In the genomic region with DNA sequence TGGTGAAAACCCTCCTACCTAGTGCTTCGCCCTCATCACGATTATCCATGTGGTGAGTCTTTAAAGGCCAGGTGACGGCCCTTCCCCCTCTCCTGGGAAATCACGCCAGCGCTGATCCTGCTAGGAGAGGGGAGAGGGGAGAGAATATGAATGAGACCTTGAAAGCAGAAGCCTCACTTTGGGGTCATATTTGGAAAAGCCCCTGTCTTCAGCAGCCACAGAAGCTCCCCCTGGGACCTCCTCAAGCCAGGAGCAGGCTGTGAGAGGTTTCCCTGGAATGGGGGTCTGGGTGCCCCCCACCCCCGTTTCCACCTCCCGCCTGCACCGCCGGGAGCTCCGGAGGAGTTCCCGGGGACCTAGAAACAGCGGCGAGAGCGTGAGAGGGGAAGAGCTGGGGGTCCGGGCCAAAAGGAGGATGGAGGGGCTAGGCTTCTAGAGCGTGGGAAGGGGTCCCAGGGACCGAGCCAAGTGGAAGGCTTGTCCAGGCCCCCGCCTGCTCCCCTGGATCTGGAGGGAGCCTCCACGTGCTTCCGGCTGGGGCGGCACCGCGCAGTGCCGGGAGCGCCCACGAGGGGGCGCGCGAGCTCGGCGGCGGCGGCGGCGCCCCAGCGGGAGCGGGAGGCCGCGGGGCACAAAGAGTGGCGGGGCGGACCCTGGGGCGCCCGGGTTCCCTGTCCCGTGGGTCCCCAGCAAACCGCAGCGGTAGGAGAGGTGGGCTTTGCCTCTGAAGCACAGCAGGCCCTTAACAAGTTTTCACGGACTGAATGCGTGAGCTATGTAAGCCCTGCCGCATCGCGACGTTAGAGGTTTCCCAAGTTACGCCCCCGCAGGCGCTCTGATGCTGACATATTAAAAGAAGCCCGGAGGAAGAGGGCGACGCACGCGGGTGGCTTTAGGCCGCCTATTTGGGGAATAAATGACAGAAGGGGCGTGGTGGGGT, we compare ENCODE assay signal across 1 cellular context.
A peak's percentile ranks its signal among the peaks of the same experiment; 100 is the strongest.
TF ChIP-seq lines count a peak whose summit lies in the region.

No MANE protein-coding gene starts in this region.

TF ChIP-seq in K562, 482 proteins besides CTCF, POLR2A, EP300 and RAD21 (continued from another document and continues in another):
- TF ChIP-seq ZNF512 (tag; IDR thresholded peaks at IDR 0.05) (no peak), ZNF561 (CRISPR knock-in tag; conservative IDR thresholded peaks at IDR 0.05) (no peak), MAFK (IDR thresholded peaks at IDR 0.05; ENCODE audit: low read length) (no peak), RBM39 (optimal IDR thresholded peaks at IDR 0.05; ENCODE audit: low read depth, low read length) (peak; percentile 61), POLR2B (IDR thresholded peaks at IDR 0.05; ENCODE audit: low read depth, partially characterized antibody) (no peak), XRCC3 (IDR thresholded peaks at IDR 0.05) (no peak), RBM14 (IDR thresholded peaks at IDR 0.05; ENCODE audit: borderline replicate concordance, insufficient read depth, low read depth, low read length) (no peak), ZNF280B (CRISPR knock-in tag; IDR thresholded peaks at IDR 0.05) (no peak), POLR2G (IDR thresholded peaks at IDR 0.05; ENCODE audit: low read depth, low read length) (peak; percentile 74), FIP1L1 (IDR thresholded peaks at IDR 0.05; ENCODE audit: low read depth, low read length, poor library complexity, severe bottlenecking) (no peak), GATAD2B (IDR thresholded peaks at IDR 0.05; ENCODE audit: borderline replicate concordance) (peak; percentile 98), ZFP30 (CRISPR knock-in tag; IDR thresholded peaks at IDR 0.05; ENCODE audit: borderline replicate concordance) (no peak), GATAD2A (IDR thresholded peaks at IDR 0.05) (no peak), ZNF696 (CRISPR knock-in tag; conservative IDR thresholded peaks at IDR 0.05) (no peak), ZNF444 (CRISPR knock-in tag; IDR thresholded peaks at IDR 0.05) (no peak), MCM2 (IDR thresholded peaks at IDR 0.05; ENCODE audit: low read depth) (no peak), ZNF644 (tag; IDR thresholded peaks at IDR 0.05; ENCODE audit: low read depth) (0 out of 2 replicates have a peak, but pooled peaks have one; percentile 44), ZBTB9 (CRISPR knock-in tag; IDR thresholded peaks at IDR 0.05) (no peak), SAP30 (IDR thresholded peaks at IDR 0.05; ENCODE audit: borderline replicate concordance, insufficient read depth, low read depth, low read length, poor library complexity, severe bottlenecking) (peak; percentile 55), JUNB (CRISPR knock-in tag; conservative IDR thresholded peaks at IDR 0.05) (no peak), FOXO4 (CRISPR knock-in tag; IDR thresholded peaks at IDR 0.05) (no peak), SRF (CRISPR knock-in tag; IDR thresholded peaks at IDR 0.05) (no peak), ZNF77 (CRISPR knock-in tag; IDR thresholded peaks at IDR 0.05) (no peak), FOXP4 (CRISPR knock-in tag; IDR thresholded peaks at IDR 0.05; ENCODE audit: borderline replicate concordance) (no peak), CHCHD3 (CRISPR knock-in tag; IDR thresholded peaks at IDR 0.05) (no peak)
- TF ChIP-seq, protein P1, sequence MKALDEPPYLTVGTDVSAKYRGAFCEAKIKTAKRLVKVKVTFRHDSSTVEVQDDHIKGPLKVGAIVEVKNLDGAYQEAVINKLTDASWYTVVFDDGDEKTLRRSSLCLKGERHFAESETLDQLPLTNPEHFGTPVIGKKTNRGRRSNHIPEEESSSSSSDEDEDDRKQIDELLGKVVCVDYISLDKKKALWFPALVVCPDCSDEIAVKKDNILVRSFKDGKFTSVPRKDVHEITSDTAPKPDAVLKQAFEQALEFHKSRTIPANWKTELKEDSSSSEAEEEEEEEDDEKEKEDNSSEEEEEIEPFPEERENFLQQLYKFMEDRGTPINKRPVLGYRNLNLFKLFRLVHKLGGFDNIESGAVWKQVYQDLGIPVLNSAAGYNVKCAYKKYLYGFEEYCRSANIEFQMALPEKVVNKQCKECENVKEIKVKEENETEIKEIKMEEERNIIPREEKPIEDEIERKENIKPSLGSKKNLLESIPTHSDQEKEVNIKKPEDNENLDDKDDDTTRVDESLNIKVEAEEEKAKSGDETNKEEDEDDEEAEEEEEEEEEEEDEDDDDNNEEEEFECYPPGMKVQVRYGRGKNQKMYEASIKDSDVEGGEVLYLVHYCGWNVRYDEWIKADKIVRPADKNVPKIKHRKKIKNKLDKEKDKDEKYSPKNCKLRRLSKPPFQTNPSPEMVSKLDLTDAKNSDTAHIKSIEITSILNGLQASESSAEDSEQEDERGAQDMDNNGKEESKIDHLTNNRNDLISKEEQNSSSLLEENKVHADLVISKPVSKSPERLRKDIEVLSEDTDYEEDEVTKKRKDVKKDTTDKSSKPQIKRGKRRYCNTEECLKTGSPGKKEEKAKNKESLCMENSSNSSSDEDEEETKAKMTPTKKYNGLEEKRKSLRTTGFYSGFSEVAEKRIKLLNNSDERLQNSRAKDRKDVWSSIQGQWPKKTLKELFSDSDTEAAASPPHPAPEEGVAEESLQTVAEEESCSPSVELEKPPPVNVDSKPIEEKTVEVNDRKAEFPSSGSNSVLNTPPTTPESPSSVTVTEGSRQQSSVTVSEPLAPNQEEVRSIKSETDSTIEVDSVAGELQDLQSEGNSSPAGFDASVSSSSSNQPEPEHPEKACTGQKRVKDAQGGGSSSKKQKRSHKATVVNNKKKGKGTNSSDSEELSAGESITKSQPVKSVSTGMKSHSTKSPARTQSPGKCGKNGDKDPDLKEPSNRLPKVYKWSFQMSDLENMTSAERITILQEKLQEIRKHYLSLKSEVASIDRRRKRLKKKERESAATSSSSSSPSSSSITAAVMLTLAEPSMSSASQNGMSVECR (CRISPR knock-in tag; IDR thresholded peaks at IDR 0.05) = peak; percentile 73; the same call in 1 of the 2 replicates
- TF ChIP-seq, protein P2, sequence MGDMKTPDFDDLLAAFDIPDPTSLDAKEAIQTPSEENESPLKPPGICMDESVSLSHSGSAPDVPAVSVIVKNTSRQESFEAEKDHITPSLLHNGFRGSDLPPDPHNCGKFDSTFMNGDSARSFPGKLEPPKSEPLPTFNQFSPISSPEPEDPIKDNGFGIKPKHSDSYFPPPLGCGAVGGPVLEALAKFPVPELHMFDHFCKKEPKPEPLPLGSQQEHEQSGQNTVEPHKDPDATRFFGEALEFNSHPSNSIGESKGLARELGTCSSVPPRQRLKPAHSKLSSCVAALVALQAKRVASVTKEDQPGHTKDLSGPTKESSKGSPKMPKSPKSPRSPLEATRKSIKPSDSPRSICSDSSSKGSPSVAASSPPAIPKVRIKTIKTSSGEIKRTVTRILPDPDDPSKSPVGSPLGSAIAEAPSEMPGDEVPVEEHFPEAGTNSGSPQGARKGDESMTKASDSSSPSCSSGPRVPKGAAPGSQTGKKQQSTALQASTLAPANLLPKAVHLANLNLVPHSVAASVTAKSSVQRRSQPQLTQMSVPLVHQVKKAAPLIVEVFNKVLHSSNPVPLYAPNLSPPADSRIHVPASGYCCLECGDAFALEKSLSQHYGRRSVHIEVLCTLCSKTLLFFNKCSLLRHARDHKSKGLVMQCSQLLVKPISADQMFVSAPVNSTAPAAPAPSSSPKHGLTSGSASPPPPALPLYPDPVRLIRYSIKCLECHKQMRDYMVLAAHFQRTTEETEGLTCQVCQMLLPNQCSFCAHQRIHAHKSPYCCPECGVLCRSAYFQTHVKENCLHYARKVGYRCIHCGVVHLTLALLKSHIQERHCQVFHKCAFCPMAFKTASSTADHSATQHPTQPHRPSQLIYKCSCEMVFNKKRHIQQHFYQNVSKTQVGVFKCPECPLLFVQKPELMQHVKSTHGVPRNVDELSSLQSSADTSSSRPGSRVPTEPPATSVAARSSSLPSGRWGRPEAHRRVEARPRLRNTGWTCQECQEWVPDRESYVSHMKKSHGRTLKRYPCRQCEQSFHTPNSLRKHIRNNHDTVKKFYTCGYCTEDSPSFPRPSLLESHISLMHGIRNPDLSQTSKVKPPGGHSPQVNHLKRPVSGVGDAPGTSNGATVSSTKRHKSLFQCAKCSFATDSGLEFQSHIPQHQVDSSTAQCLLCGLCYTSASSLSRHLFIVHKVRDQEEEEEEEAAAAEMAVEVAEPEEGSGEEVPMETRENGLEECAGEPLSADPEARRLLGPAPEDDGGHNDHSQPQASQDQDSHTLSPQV (IDR thresholded peaks at IDR 0.05) = peak; percentile 89
- TF ChIP-seq, protein P3, sequence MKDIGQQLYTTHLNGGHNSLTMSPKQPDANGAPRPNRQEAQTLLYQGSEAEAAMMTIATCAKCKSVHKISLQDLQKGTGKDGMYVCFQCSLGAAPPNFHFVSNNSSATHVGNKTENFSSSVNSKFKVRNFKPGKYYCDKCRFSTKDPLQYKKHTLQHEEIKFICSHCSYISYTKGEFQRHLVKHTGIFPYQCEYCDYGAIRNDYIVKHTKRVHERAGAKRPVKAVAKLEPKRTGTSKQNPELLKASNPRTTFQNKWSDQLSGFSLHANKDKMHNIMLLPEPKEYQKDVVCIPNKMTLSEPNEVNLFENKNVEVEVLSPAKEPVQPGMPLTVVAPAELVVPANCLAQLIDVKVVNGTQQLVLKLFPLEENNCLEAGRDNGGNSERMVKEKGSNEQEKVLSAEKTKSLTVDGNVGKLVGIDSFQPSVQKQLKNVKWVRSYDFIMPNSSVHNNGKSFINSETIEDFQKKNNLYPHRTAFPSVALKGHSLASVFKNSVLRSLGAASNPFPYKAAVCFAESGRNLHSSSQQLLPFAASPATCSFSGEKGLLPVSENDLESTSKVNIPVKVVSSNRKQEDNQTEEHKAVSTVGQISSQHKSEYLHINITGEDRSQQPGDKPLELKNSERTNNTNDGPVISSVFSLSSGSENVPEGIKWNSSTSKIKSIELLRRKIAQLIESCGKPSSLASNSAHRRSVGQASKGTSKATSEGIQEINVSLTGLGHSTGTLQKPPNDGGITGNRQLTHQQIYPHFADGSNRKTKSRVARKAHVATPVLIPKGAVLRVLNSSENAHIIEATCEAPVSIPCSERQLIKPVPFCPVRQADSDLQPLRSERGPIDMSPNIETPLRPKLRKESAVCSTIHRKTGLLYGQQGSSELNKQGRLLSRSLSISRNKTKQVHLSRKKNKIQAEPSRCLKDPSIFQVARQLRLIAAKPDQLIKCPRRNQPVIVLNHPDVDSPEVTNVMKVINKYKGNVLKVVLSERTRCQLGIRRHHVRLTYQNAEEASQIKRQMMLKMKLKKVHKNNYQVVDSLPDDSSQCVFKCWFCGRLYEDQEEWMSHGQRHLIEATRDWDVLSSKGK (CRISPR knock-in tag; IDR thresholded peaks at IDR 0.05) = no peak
- TF ChIP-seq, protein P4, sequence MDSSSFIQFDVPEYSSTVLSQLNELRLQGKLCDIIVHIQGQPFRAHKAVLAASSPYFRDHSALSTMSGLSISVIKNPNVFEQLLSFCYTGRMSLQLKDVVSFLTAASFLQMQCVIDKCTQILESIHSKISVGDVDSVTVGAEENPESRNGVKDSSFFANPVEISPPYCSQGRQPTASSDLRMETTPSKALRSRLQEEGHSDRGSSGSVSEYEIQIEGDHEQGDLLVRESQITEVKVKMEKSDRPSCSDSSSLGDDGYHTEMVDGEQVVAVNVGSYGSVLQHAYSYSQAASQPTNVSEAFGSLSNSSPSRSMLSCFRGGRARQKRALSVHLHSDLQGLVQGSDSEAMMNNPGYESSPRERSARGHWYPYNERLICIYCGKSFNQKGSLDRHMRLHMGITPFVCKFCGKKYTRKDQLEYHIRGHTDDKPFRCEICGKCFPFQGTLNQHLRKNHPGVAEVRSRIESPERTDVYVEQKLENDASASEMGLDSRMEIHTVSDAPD (CRISPR knock-in tag; IDR thresholded peaks at IDR 0.05) = no peak
